26 cellular contexts compared by ENCODE assay signal in the genomic region with DNA sequence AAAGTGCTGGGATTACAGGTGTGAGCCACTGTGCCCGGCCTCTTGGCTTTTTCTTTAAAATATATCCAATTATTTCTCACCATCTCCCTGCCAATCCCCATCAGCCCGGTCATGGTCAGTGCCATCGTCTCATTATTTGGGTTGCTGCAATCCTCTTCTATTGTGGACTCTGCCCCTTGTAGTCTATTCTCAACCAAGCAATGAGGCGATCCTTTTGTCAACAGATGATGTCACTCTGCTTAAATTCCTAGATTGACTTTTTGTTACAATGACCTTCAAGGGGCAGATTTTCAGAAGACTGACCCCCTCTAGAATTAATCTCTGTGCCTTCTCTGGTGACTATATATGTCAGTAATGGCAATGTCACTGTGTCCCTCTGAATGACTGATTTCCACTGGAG.
"Had no signal": no experiment of that assay in that cellular context is flagged by ENCODE, and none has a peak within 500 bp of the region (broad histone marks: within the 10 kb centered on the region; RNA-seq: fewer than 3 reads in every experiment).

No MANE protein-coding gene starts in this region.

- H3K27me3 ChIP-seq: MG63, SJCRH30 had no signal

- H3K4me3 ChIP-seq: MG63, SJCRH30 had no signal

- ATAC-seq: Panc1, PC-3, SK-N-SH treated with all-trans-retinoic acid at 6 μM for 48 hours had no signal

- H3K4me1 ChIP-seq: SJCRH30 had no signal

- H3K36me3 ChIP-seq: MG63, SJCRH30 had no signal

- DNase-seq: IMR-90, Karpas-422, KG1, MG63, NCI-H1092, NCI-H1105 treated with DMSO at 0.1 percent for 48 hours, NCI-H1417 treated with DMSO at 0.1 percent for 48 hours, NCI-H146, NCI-H1694 treated with DMSO at 0.1 percent for 48 hours, NCI-H1930, NCI-H2081, NCI-H2107, NCI-H2171, NCI-H226, NCI-H446, NCI-H510A, NCI-H524 treated with DMSO at 0.1 percent for 48 hours, NCI-H69, NCI-H774, PC-3, SHP77, SJCRH30, T-helper 1 cell had no signal

- H3K9me3 ChIP-seq: MG63, SJCRH30 had no signal

- H3K27ac ChIP-seq: RWPE1, SJCRH30 had no signal
